ENCODE assay signal across 19 cellular contexts in genomic region chr6:41702089-41702745, GRCh38. TPM values are rescaled to one million over a fixed set of nuclear protein-coding genes. Genes with fewer than 3 reads are reported as not detected.
DNase-seq lines count a peak whose midpoint lies in the region; ATAC-seq, FAIRE-seq and TF ChIP-seq lines count a peak whose summit lies in the region.
"Had no signal": no experiment of that assay in that cellular context is flagged by ENCODE, and none has a peak within 500 bp of the region (broad histone marks: within the 10 kb centered on the region; RNA-seq: fewer than 3 reads in every experiment).

No MANE protein-coding gene starts in this region.

- intact Hi-C loops in heart right ventricle (cut with DNase I) = no loop called here
- intact Hi-C loops in left cardiac atrium (cut with DNase I) = loop anchor here in 1 of 2 donors (10.0 kb wide), 1 partner anchor 73 kb away; the partner anchor contains the start of gene FRS3
- intact Hi-C loops in K562 (cut with micrococcal nuclease) = loop anchor here (10.0 kb wide), 1 partner anchor 343 kb away; no protein-coding TSS in a partner anchor
- intact Hi-C loops in ovary (cut with DNase I) = no loop called here

- no peaks in the 10 kb centered on the region for H3K79me2 ChIP-seq in K562 (ENCODE audit: control insufficient read depth, insufficient read depth, low read length)

- BruUV-seq in K562 (replicated peaks; lab: Mats Ljungman, UMichigan) = no TSS peak

- in situ Hi-C loops in K562 (cut with MboI) = no loop called here

- H3K27me3 ChIP-seq in heart right ventricle = no peaks in the 10 kb centered on the region
- peaks cover 0 to 26% of the 10 kb centered on the region in 2 experiments; a peak in 2 of 5 replicates for H3K27me3 ChIP-seq in K562 (ENCODE audit: control insufficient read depth in 2 of 2, insufficient read depth in 2 of 2, low read length in 2 of 2)
- H3K27me3 ChIP-seq in muscle layer of colon (ENCODE audit: control insufficient read depth in 1 of 2, insufficient read depth in 2 of 2, low read length in 2 of 2) = no peaks in the 10 kb centered on the region
- no peaks in the 10 kb centered on the region for H3K27me3 ChIP-seq in ovary

- no peak overlapping the region for H2AFZ ChIP-seq in K562 (ENCODE audit: low read depth, low read length)
- H2AFZ ChIP-seq: GM23248 had no signal

- H3K4me3 ChIP-seq in heart right ventricle (no peak overlapping the region), K562 (no peak overlapping the region), muscle layer of colon (ENCODE audit: low read depth in 1 of 2, low read length in 2 of 2) (no peak overlapping the region), ovary (no peak overlapping the region)
- H3K4me3 ChIP-seq: GM23248 had no signal

- H3K4me2 ChIP-seq in K562 (ENCODE audit: insufficient read depth, low read length) = no peak overlapping the region

- FAIRE-seq in K562 (lab: Jason Lieb, UNC) = peak; percentile 59
- FAIRE-seq: GM12891, HTR-8/SVneo had no signal

- H3K36me3 ChIP-seq in heart right ventricle = peaks cover 0 to 12% (median 0%) of the 10 kb centered on the region in 9 donors
- no peaks in the 10 kb centered on the region for H3K36me3 ChIP-seq in K562 (ENCODE audit: control insufficient read depth, insufficient read depth, low read length)
- H3K36me3 ChIP-seq in muscle layer of colon (ENCODE audit: insufficient read depth, low read length) = no peaks in the 10 kb centered on the region
- H3K36me3 ChIP-seq in ovary = no peaks in the 10 kb centered on the region

- ATAC-seq in heart right ventricle (no peak), left cardiac atrium (no peak), K562 (no peak)
- ATAC-seq: Right ventricle myocardium inferior had no signal

- no peak for TF ChIP-seq POLR2A in K562 (conservative IDR thresholded peaks at IDR 0.05)
- no peak for TF ChIP-seq POLR2A in ovary (IDR thresholded peaks at IDR 0.05)

- H3K9ac ChIP-seq in K562 (ENCODE audit: insufficient read depth in 1 of 2, low read depth in 2 of 2, low read length in 2 of 2) (no peak overlapping the region), muscle layer of colon (ENCODE audit: low read length) (no peak overlapping the region)
- H3K9ac ChIP-seq: GM23248 had no signal

- H4K20me1 ChIP-seq in K562 (replicated peaks; ENCODE audit: control insufficient read depth, insufficient read depth, low read length) = peaks cover 12% of the 10 kb centered on the region; the same call in 1 of the 2 replicates

- H3K9me3 ChIP-seq in heart right ventricle = no peaks in the 10 kb centered on the region
- H3K9me3 ChIP-seq in K562 (replicated peaks; ENCODE audit: control insufficient read depth, insufficient read depth, low read depth, low read length) = no peaks in the 10 kb centered on the region
- H3K9me3 ChIP-seq in muscle layer of colon (ENCODE audit: low read length) = no peaks in the 10 kb centered on the region
- H3K9me3 ChIP-seq in ovary = no peaks in the 10 kb centered on the region

- H3K9me1 ChIP-seq in K562 (ENCODE audit: control insufficient read depth, insufficient read depth, low read length) = no peaks in the 10 kb centered on the region

- CTCF ChIA-PET in K562 (lab: Yijun Ruan, JAX; ENCODE audit: low intra/inter-chr PET ratio) = no interaction called here

- no peak for TF ChIP-seq RAD21 in K562 (CRISPR knock-in tag; conservative IDR thresholded peaks at IDR 0.05 in 1 of 2, IDR thresholded peaks at IDR 0.05 in 1 of 2)

- no peak for TF ChIP-seq EP300 in K562 (IDR thresholded peaks at IDR 0.05; ENCODE audit: low read length)
- TF ChIP-seq EP300 in ovary (IDR thresholded peaks at IDR 0.05) = no peak

- peak overlapping the region in 7 of 10 donors; percentile 28 to 93 (median 53) for H3K27ac ChIP-seq in heart right ventricle
- no peak overlapping the region for H3K27ac ChIP-seq in K562 (ENCODE audit: extremely low read depth, low read depth, low read length)
- H3K27ac ChIP-seq in muscle layer of colon (ENCODE audit: low read depth, low read length) = peak overlapping the region; percentile 13
- peak overlapping the region; percentile 99 for H3K27ac ChIP-seq in temporal lobe (ENCODE audit: low read depth, low read length)
- H3K27ac ChIP-seq in ovary = no peak overlapping the region
- H3K27ac ChIP-seq: C4-2B, GM23248 had no signal

- TF ChIP-seq CTCF in heart right ventricle (IDR thresholded peaks at IDR 0.05) (no peak), K562 (IDR thresholded peaks at IDR 0.05 in 2 of 3, conservative IDR thresholded peaks at IDR 0.05 in 1 of 3; ENCODE audit: insufficient read depth in 2 of 3, low read depth in 1 of 3, low read length in 3 of 3) (no peak), ovary (IDR thresholded peaks at IDR 0.05) (no peak)

- DNase-seq in heart right ventricle (no peak), left cardiac atrium (no peak), K562 (ENCODE audit: extremely low read depth in 1 of 4, low spot score in 3 of 4) (peak in 3 of 4 experiments; percentile 36 to 44 (median 39)), NCI-H1694 (lab: John Stamatoyannopoulos, UW) (no peak), ovary (no peak)
- no peak for DNase-seq in stimulated activated CD8-positive, alpha-beta memory T cell treated with anti-CD3 and anti-CD28 coated beads, Interleukin-4, amount 100 ng/mL, for 48 hours
- DNase-seq: 8988T, COR-L47, DMS53, GM23248, NCI-H1092, NCI-H187, NCI-H69 had no signal

- POLR2A ChIA-PET in K562 (lab: Yijun Ruan, JAX) = interaction anchor here (0.6 to 1.5 kb wide), 6 partner anchors 10 to 633 kb away, joined by 3 to 6 read pairs (median 3); no protein-coding TSS in a partner anchor

- WGBS in heart right ventricle, 2 donors = 96 to 97% methylated on average over 10 of the region's 10 CpGs
- WGBS in K562 (ENCODE audit: insufficient coverage, low coverage, missing lambda C conversion rate) = 26% methylated on average over 10 of the region's 10 CpGs
- 96 to 98% (median 97%) methylated on average over 10 of the region's 10 CpGs for WGBS in ovary, 3 donors

- H3K4me1 ChIP-seq in heart right ventricle (peaks cover 22 to 100% (median 70%) of the 10 kb centered on the region in 9 donors), K562 (replicated peaks in 1 of 2; ENCODE audit: control insufficient read depth in 2 of 2, insufficient read depth in 2 of 2, low read length in 2 of 2) (peaks cover 0 to 6% of the 10 kb centered on the region in 2 experiments; a peak in 2 of 5 replicates), muscle layer of colon (ENCODE audit: insufficient read depth, low read length) (peaks cover 62% of the 10 kb centered on the region), ovary (ENCODE audit: insufficient read depth) (peaks cover 5% of the 10 kb centered on the region)

TF ChIP-seq in K562, 482 proteins besides CTCF, POLR2A, EP300 and RAD21 (continues in another document):
- TF ChIP-seq PYGO2 (tag; IDR thresholded peaks at IDR 0.05) = no peak

RNA-seq across cellular contexts. Expression of gene TFEB, which starts 33.2 kb away (rescaled TPM):
- total RNA-seq in heart right ventricle (10 to 100 TPM; 29.2 to 47.0 (median 39.6) TPM), left cardiac atrium (10 to 100 TPM; 33.3 to 34.6 TPM), K562 (2014; rRNA removed) (3.8 and 4.4 TPM in 2 replicates), K562 (2014; rRNA removed; fragmentation: Illumina TruSeq; extraction: Trizol) (0.64 and 0.84 TPM in 2 replicates), K562 (2015; rRNA removed; fragmentation: Illumina TruSeq; extraction: Trizol) (1.1 TPM in 2 replicates), K562 (2021) (3.6 and 4.7 TPM in 2 replicates), temporal lobe (2.7 TPM), ovary (10 to 100 TPM in 4 of 7 donors, 1 to 10 TPM in 3; 7.3 to 14.9 (median 10.3) TPM)
- polyA plus RNA-seq in heart right ventricle (10 to 100 TPM; 36.9 to 52.3 TPM), K562 (2011; rRNA removed) (2.0 and 4.4 TPM in 2 replicates), K562 (2014; fragmentation: Illumina TruSeq; extraction: Trizol) (2.0 TPM in 2 replicates), K562 (2014; fragmentation: Nextera tagmentation; extraction: Ambion mirVana) (under 1 TPM; 0.04 to 0.07 TPM), K562 (2014; rRNA removed) (1.8 and 2.4 TPM in 2 replicates), ovary (1 to 10 TPM; 2.8 to 6.9 TPM)
- total RNA-seq in K562 (2011; cell fraction: chromatin; rRNA removed; ENCODE audit: low replicate concordance) = 2.1 and 8.5 TPM in 2 replicates
- 4.5 and 5.3 TPM in 2 replicates for total RNA-seq in K562 (2011; cell fraction: nucleolus; rRNA removed)
- total RNA-seq in K562 (2011; cell fraction: nucleoplasm; rRNA removed) = 3.0 and 3.6 TPM in 2 replicates
- 3.6 and 5.6 TPM in 2 replicates for polyA plus RNA-seq in K562 (2011; cell fraction: cytosol; rRNA removed)
- polyA plus RNA-seq in K562 (2011; cell fraction: nucleus; rRNA removed) = 2.6 and 4.3 TPM in 2 replicates
- polyA plus RNA-seq in K562 (2012) = 1.7 and 3.4 TPM in 2 replicates
- polyA minus RNA-seq in K562 (2011; rRNA and poly(A)+ RNA removed) = 1.3 and 2.2 TPM in 2 replicates
- 2.2 and 3.1 TPM in 2 replicates for polyA minus RNA-seq in K562 (2011; cell fraction: cytosol; rRNA and poly(A)+ RNA removed)
- 2.3 and 2.7 TPM in 2 replicates for polyA minus RNA-seq in K562 (2011; cell fraction: nucleus; rRNA and poly(A)+ RNA removed)

RNA-seq across cellular contexts. Expression of gene PGC, which starts 45.0 kb away (rescaled TPM):
- total RNA-seq in heart right ventricle = not detected
- 1 to 10 TPM in 1 of 2 donors, under 1 TPM in 1; 0.58 to 2.0 TPM for polyA plus RNA-seq in heart right ventricle
- not detected for total RNA-seq in left cardiac atrium
- not detected in 2 replicates for total RNA-seq in K562 (2011; cell fraction: chromatin; rRNA removed; ENCODE audit: low replicate concordance)
- not detected in 2 replicates for total RNA-seq in K562 (2011; cell fraction: nucleolus; rRNA removed)
- not detected in 2 replicates for total RNA-seq in K562 (2011; cell fraction: nucleoplasm; rRNA removed)
- total RNA-seq in K562 (2014; rRNA removed) = not detected in 2 replicates
- total RNA-seq in K562 (2014; rRNA removed; fragmentation: Illumina TruSeq; extraction: Trizol) = not detected in 2 replicates
- not detected in 2 replicates for total RNA-seq in K562 (2015; rRNA removed; fragmentation: Illumina TruSeq; extraction: Trizol)
- 0.40 and 0.81 TPM in 2 replicates for total RNA-seq in K562 (2021)
- polyA plus RNA-seq in K562 (2011; rRNA removed) = not detected in 2 replicates
- 0.03 TPM in 1 of 2 replicates, not detected in the other for polyA plus RNA-seq in K562 (2011; cell fraction: cytosol; rRNA removed)
- polyA plus RNA-seq in K562 (2011; cell fraction: nucleus; rRNA removed) = not detected in 2 replicates
- polyA plus RNA-seq in K562 (2012) = not detected in 2 replicates
- polyA plus RNA-seq in K562 (2014; fragmentation: Illumina TruSeq; extraction: Trizol) = not detected in 2 replicates
- polyA plus RNA-seq in K562 (2014; fragmentation: Nextera tagmentation; extraction: Ambion mirVana) = under 1 TPM in 1 of 2 experiments, not detected in 1; 0.17 TPM
- not detected in 2 replicates for polyA plus RNA-seq in K562 (2014; rRNA removed)
- polyA minus RNA-seq in K562 (2011; rRNA and poly(A)+ RNA removed) = not detected in 2 replicates
- polyA minus RNA-seq in K562 (2011; cell fraction: cytosol; rRNA and poly(A)+ RNA removed) = 2.1 TPM in 1 of 2 replicates, not detected in the other
- not detected in 2 replicates for polyA minus RNA-seq in K562 (2011; cell fraction: nucleus; rRNA and poly(A)+ RNA removed)
- total RNA-seq in temporal lobe = 0.49 TPM
- total RNA-seq in ovary = under 1 TPM in 2 of 7 donors, not detected in 5; 0.53 to 0.94 TPM
- polyA plus RNA-seq in ovary = under 1 TPM in 1 of 2 donors, not detected in 1; 0.81 TPM
- total RNA-seq: GM23248, Right ventricle myocardium inferior had no signal
- polyA plus RNA-seq: GM23248 had no signal

Comparison
In these comparisons a context has a peak if more than half of its experiments do, and no peak if none do; other contexts are left out.
1. DNase-seq: peak in K562 (3 of 4); none in heart right ventricle (0 of 2), left cardiac atrium (single experiment), NCI-H1694 (single experiment), ovary (0 of 5) and stimulated activated CD8-positive, alpha-beta memory T cell treated with anti-CD3 and anti-CD28 coated beads, Interleukin-4, amount 100 ng/mL, for 48 hours (single experiment).
2. H3K27ac ChIP-seq: peak in heart right ventricle (7 of 10), muscle layer of colon (single experiment) and temporal lobe (single experiment); none in K562 (single experiment) and ovary (0 of 2).